8 cellular contexts compared by ENCODE assay signal in the genomic region with DNA sequence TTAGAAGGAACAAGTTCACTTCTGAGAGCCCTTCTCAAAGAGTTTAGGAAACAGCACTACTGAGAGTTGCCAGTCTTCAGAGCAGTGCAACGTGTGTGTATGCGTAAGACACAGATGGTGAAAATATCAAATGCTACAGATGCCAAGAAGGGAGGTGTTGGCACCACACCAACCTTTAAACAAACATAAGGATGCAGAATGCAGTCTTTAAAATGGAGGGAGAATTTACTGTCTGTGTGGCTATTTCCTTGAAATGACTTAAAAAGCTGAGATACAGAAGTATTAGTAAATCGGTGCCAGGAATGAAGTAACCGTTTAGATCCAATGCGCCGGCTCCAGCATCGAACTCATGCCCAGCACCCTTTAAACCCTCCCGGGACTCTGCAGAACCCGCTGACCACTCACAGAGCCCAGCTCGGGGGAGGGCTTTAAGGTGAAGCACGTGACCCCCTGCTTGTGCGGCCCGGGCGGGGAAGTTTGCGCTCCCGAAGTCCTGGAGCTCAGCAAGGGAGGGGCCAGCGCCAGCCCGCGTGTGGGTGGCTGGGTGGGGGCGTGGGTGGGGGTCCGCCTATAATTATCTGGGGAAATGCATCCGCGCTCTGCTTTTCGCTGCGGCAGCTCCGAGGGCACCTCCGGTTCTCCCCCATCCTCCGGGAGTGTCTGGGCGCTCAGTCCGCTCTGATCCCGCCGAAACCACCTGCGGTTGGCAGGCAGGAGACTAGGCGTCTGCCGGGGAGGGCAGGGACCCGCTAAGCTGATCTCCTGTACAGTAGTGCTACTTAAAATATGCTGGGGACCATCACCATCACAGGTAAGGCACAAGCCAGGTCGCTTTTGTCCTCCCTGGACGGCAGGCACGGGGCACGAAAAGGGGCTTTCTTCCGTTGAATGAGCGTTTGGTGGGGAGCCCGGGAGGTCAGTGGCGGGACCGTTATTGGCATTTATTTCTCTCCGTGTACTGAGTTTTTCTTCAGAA.
DNase-seq lines count a peak whose midpoint lies in the region; ATAC-seq and TF ChIP-seq lines count a peak whose summit lies in the region.

No MANE protein-coding gene starts in this region.

- no peaks in the 10 kb centered on the region for H3K9me3 Mint-ChIP-seq in activated T-cell treated with anti-CD3 and anti-CD28 coated beads, Interleukin-2, amount 50 U/mL, for 4 hours
- H3K9me3 Mint-ChIP-seq in nephron progenitor cell, result peaks cover 28% of the 10 kb centered on the region

- peaks cover 16% of the 10 kb centered on the region for H3K4me1 Mint-ChIP-seq in activated T-cell treated with anti-CD3 and anti-CD28 coated beads, Interleukin-2, amount 50 U/mL, for 4 hours (ENCODE audit: low read depth)
- peaks cover 53% of the 10 kb centered on the region for H3K4me1 Mint-ChIP-seq in nephron progenitor cell

- no peaks in the 10 kb centered on the region for H3K36me3 Mint-ChIP-seq in activated T-cell treated with anti-CD3 and anti-CD28 coated beads, Interleukin-2, amount 50 U/mL, for 4 hours (ENCODE audit: insufficient read depth)
- peaks cover 63% of the 10 kb centered on the region for H3K36me3 Mint-ChIP-seq in nephron progenitor cell (ENCODE audit: low read depth)

- TF ChIP-seq CTCF in nephron progenitor cell (IDR thresholded peaks at IDR 0.05), result no peak

- peak; percentile 52 to 64 for ATAC-seq in activated T-cell treated with anti-CD3 and anti-CD28 coated beads, Interleukin-2, amount 50 U/mL, for 4 hours
- no peak for ATAC-seq in HG02973 (IDR thresholded peaks at IDR 0.05; ENCODE audit: unreplicated experiment)
- ATAC-seq in GM21423 (IDR thresholded peaks at IDR 0.05; ENCODE audit: unreplicated experiment), result no peak

- peak; percentile 80 for DNase-seq in EH (ENCODE audit: low read depth)
- peak; percentile 51 for DNase-seq in NCI-H1694 (lab: John Stamatoyannopoulos, UW)
- DNase-seq in activated T-cell treated with anti-CD3 and anti-CD28 coated beads, Interleukin-2, amount 50 U/mL, for 4 hours, result peak; percentile 7
- peak; percentile 69 for DNase-seq in fibroblast of the conjunctiva (ENCODE audit: low read depth)
- peak; percentile 60 for DNase-seq in nephron progenitor cell
- DNase-seq in NCI-H2029 (lab: John Stamatoyannopoulos, UW), result no peak

- peaks cover 35% of the 10 kb centered on the region for H3K27me3 Mint-ChIP-seq in activated T-cell treated with anti-CD3 and anti-CD28 coated beads, Interleukin-2, amount 50 U/mL, for 4 hours (ENCODE audit: low read depth)
- H3K27me3 Mint-ChIP-seq in nephron progenitor cell (ENCODE audit: low read depth, poor library complexity), result peaks cover 3% of the 10 kb centered on the region

- H3K4me3 Mint-ChIP-seq in activated T-cell treated with anti-CD3 and anti-CD28 coated beads, Interleukin-2, amount 50 U/mL, for 4 hours, result peak overlapping the region; percentile 70
- peak overlapping the region; percentile 84 for H3K4me3 Mint-ChIP-seq in nephron progenitor cell

- H3K27ac Mint-ChIP-seq in nephron progenitor cell, result peak overlapping the region; percentile 22

Comparison
In these comparisons a context has a peak if more than half of its experiments do, and no peak if none do; other contexts are left out.
1. ATAC-seq: peak in activated T-cell treated with anti-CD3 and anti-CD28 coated beads, Interleukin-2, amount 50 U/mL, for 4 hours (2 of 2); none in HG02973 (single experiment) and GM21423 (single experiment).